Comparison of ENCODE assay signal across 9 cellular contexts in genomic region chr6:40586369-40586768, GRCh38. TPM values are rescaled to one million over a fixed set of nuclear protein-coding genes. Genes with fewer than 3 reads are reported as not detected.
A peak's percentile ranks its signal among the peaks of the same experiment; 100 is the strongest.
DNase-seq lines count a peak whose midpoint lies in the region; ATAC-seq and TF ChIP-seq lines count a peak whose summit lies in the region.
"Had no signal": no experiment of that assay in that cellular context is flagged by ENCODE, and none has a peak within 500 bp of the region (broad histone marks: within the 10 kb centered on the region; RNA-seq: fewer than 3 reads in every experiment).

No MANE protein-coding gene starts in this region.

- H3K27ac ChIP-seq in VCaP (peak overlapping the region; percentile 81; the same call in 1 of the 2 replicates), iPS-20b (ENCODE audit: low read length) (no peak overlapping the region), testis (no peak overlapping the region)

- H3K9me3 ChIP-seq in iPS-20b (ENCODE audit: insufficient read depth, low read depth, low read length) (no peaks in the 10 kb centered on the region), testis (no peaks in the 10 kb centered on the region)

- no peak for ATAC-seq in HG03045 (IDR thresholded peaks at IDR 0.05; ENCODE audit: unreplicated experiment)
- ATAC-seq in GM18867 (IDR thresholded peaks at IDR 0.05; ENCODE audit: unreplicated experiment) = no peak

- H3K9me3 Mint-ChIP-seq in activated naive CD4-positive, alpha-beta T cell treated with anti-CD3 and anti-CD28 coated beads for 36 hours = no peaks in the 10 kb centered on the region

- peaks cover 8% of the 10 kb centered on the region for H3K4me1 Mint-ChIP-seq in activated naive CD4-positive, alpha-beta T cell treated with anti-CD3 and anti-CD28 coated beads for 36 hours (ENCODE audit: low read depth)

- H3K36me3 ChIP-seq in iPS-20b (ENCODE audit: insufficient read depth, low read depth, low read length) (no peaks in the 10 kb centered on the region), testis (ENCODE audit: low read depth, missing control alignments) (no peaks in the 10 kb centered on the region)

- H3K27me3 Mint-ChIP-seq in activated naive CD4-positive, alpha-beta T cell treated with anti-CD3 and anti-CD28 coated beads for 36 hours (ENCODE audit: low read depth) = peaks cover 44% of the 10 kb centered on the region

- TF ChIP-seq POLR2A in testis (IDR thresholded peaks at IDR 0.05) = no peak

- H3K4me3 ChIP-seq in iPS-20b (ENCODE audit: low read length) (peak overlapping the region; percentile 88; the same call in 1 of the 2 replicates), testis (peak overlapping the region; percentile 48 to 63)

- H3K36me3 Mint-ChIP-seq in activated naive CD4-positive, alpha-beta T cell treated with anti-CD3 and anti-CD28 coated beads for 36 hours (ENCODE audit: low read depth) = no peaks in the 10 kb centered on the region

- CTCF ChIA-PET in activated naive CD4-positive, alpha-beta T cell treated with anti-CD3 and anti-CD28 coated beads for 36 hours (lab: Charles Lee) = interaction anchor here (0.7 kb wide), 1 partner anchor 310 kb away, joined by 3 read pairs; no protein-coding TSS in a partner anchor

- no peak for DNase-seq in activated naive CD4-positive, alpha-beta T cell treated with anti-CD3 and anti-CD28 coated beads for 36 hours
- no peak for DNase-seq in activated naive CD4-positive, alpha-beta T cell treated with anti-CD3 and anti-CD28 coated beads, Interleukin-2, amount 50 U/mL, for 16 hours
- DNase-seq in testis = no peak
- no peak for DNase-seq in activated CD8-positive, alpha-beta memory T cell treated with anti-CD3 and anti-CD28 coated beads for 24 hours
- DNase-seq: cerebellar nuclear complex had no signal

- peak overlapping the region; percentile 33 for H3K4me3 Mint-ChIP-seq in activated naive CD4-positive, alpha-beta T cell treated with anti-CD3 and anti-CD28 coated beads for 36 hours

- H3K27me3 ChIP-seq in iPS-20b (ENCODE audit: insufficient read depth, low read length) = peaks cover 54% of the 10 kb centered on the region
- H3K27me3 ChIP-seq in testis = no peaks in the 10 kb centered on the region

- intact Hi-C loops in activated naive CD4-positive, alpha-beta T cell treated with anti-CD3 and anti-CD28 coated beads for 36 hours (cut with micrococcal nuclease) = no loop called here
- intact Hi-C loops in testis (cut with DNase I; ENCODE audit: low total_unique reads) = no loop called here

- H3K27ac Mint-ChIP-seq in activated naive CD4-positive, alpha-beta T cell treated with anti-CD3 and anti-CD28 coated beads for 36 hours = no peak overlapping the region

- TF ChIP-seq CTCF in VCaP (conservative IDR thresholded peaks at IDR 0.05) = no peak
- TF ChIP-seq CTCF in testis (IDR thresholded peaks at IDR 0.05) = no peak

- H3K4me1 ChIP-seq in iPS-20b (ENCODE audit: insufficient read depth, low read length) (peaks cover 18% of the 10 kb centered on the region), testis (peaks cover 7% of the 10 kb centered on the region)

- peak overlapping the region; percentile 28; the same call in 1 of the 2 replicates for H3K9ac ChIP-seq in iPS-20b (ENCODE audit: low read depth, low read length)

- WGBS in testis, 2 donors = 7 to 11% methylated on average over 15 of the region's 15 CpGs

RNA-seq across cellular contexts. Expression of gene LRFN2, which starts 0.8 kb away (rescaled TPM):
- not detected for total RNA-seq in activated naive CD4-positive, alpha-beta T cell treated with anti-CD3 and anti-CD28 coated beads for 36 hours
- total RNA-seq in testis = 1 to 10 TPM; 1.1 to 1.6 TPM
- polyA plus RNA-seq in testis (ENCODE audit: insufficient read depth, low read depth, low replicate concordance) = 3.3 TPM
